ENCODE assay signal across 8 cellular contexts in genomic region chr4:73311428-73311827, GRCh38. TPM values are rescaled to one million over a fixed set of nuclear protein-coding genes. Genes with fewer than 3 reads are reported as not detected.
DNase-seq lines count a peak whose midpoint lies in the region; ATAC-seq and TF ChIP-seq lines count a peak whose summit lies in the region.

No MANE protein-coding gene starts in this region.

- H3K27ac Mint-ChIP-seq in progenitor cell of endocrine pancreas, result no peak overlapping the region

- H3K4me3 Mint-ChIP-seq in progenitor cell of endocrine pancreas (ENCODE audit: low read depth), result no peak overlapping the region

- no peaks in the 10 kb centered on the region for H3K36me3 Mint-ChIP-seq in progenitor cell of endocrine pancreas (ENCODE audit: insufficient read depth)

- DNase-seq in DMS53 (lab: John Stamatoyannopoulos, UW) (peak; percentile 48), DMS53 treated with DMSO at 0.1 percent for 48 hours (lab: John Stamatoyannopoulos, UW; ENCODE audit: unreplicated experiment) (no peak), NCI-H1694 treated with DMSO at 0.1 percent for 48 hours (lab: John Stamatoyannopoulos, UW) (peak; percentile 21), dedifferentiated amniotic fluid mesenchymal stem cell (ENCODE audit: extremely low spot score) (peak; percentile 62), progenitor cell of endocrine pancreas (ENCODE audit: low spot score, unreplicated experiment) (no peak), ureter (ENCODE audit: low spot score) (no peak)
- no peak for DNase-seq in stimulated activated naive CD4-positive, alpha-beta T cell treated with Interleukin-2 at 50 U/mL for 16 hours (lab: John Stamatoyannopoulos, UW)

- H3K4me1 Mint-ChIP-seq in progenitor cell of endocrine pancreas (ENCODE audit: low read depth), result no peaks in the 10 kb centered on the region

- TF ChIP-seq CTCF in progenitor cell of endocrine pancreas (IDR thresholded peaks at IDR 0.05; ENCODE audit: unreplicated experiment), result peak; percentile 56

- H3K9me3 Mint-ChIP-seq in progenitor cell of endocrine pancreas (ENCODE audit: low read depth), result no peaks in the 10 kb centered on the region

- H3K27me3 Mint-ChIP-seq in progenitor cell of endocrine pancreas, result no peaks in the 10 kb centered on the region

- no peak for ATAC-seq in GM19023 (IDR thresholded peaks at IDR 0.05; ENCODE audit: unreplicated experiment)

RNA-seq across cellular contexts. Expression of gene ANKRD17, which starts 52.8 kb away (rescaled TPM):
- total RNA-seq in progenitor cell of endocrine pancreas, result 88.3 and 90.8 TPM in 2 replicates
- total RNA-seq in ureter, result 101 TPM

Comparison
In these comparisons a context has a peak if more than half of its experiments do, and no peak if none do; other contexts are left out.
1. DNase-seq: peak in DMS53 (single experiment), NCI-H1694 treated with DMSO at 0.1 percent for 48 hours (single experiment) and dedifferentiated amniotic fluid mesenchymal stem cell (single experiment); none in DMS53 treated with DMSO at 0.1 percent for 48 hours (single experiment), progenitor cell of endocrine pancreas (single experiment), stimulated activated naive CD4-positive, alpha-beta T cell treated with Interleukin-2 at 50 U/mL for 16 hours (single experiment) and ureter (single experiment).